1 cellular context compared by ENCODE assay signal in the genomic region with DNA sequence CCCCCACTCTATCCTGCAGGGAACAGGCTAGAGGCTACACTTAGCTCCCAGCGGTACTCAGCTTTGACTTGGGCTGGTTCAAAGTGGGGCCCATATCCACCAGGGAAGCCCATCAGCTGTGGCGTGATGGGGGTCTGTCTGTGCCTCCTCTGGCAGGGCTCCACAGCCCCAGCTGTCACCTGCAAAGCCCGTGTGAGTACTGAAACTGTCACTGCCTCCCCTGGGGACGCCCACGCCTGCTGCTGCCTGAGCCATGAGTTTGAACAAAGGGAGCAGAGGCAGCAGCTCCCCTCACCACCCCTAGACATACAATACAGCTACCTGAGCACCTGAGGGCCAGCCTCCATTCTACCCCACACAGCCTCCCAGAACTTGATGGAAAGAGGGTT.
A peak's percentile ranks its signal among the peaks of the same experiment; 100 is the strongest.
TF ChIP-seq lines count a peak whose summit lies in the region.

No MANE protein-coding gene starts in this region.

TF ChIP-seq in GM12878, 131 proteins besides CTCF, POLR2A, EP300 and RAD21 (continued from another document):
- TF ChIP-seq RELB (IDR thresholded peaks at IDR 0.05; ENCODE audit: low read depth) (no peak), CREM (IDR thresholded peaks at IDR 0.05; ENCODE audit: low read depth) (peak; percentile 50), ZSCAN29 (IDR thresholded peaks at IDR 0.05) (peak; percentile 47; the same call in 1 of the 2 replicates), ZNF217 (IDR thresholded peaks at IDR 0.05) (no peak), PBX3 (IDR thresholded peaks at IDR 0.05; ENCODE audit: insufficient replicate concordance, low read depth, low read length) (no peak), RCOR1 (conservative IDR thresholded peaks at IDR 0.05; ENCODE audit: low read depth, low read length) (no peak), TARDBP (IDR thresholded peaks at IDR 0.05; ENCODE audit: borderline replicate concordance) (no peak), SUPT20H (IDR thresholded peaks at IDR 0.05; ENCODE audit: borderline replicate concordance, control insufficient read depth, low read depth, low read length) (no peak), E2F8 (IDR thresholded peaks at IDR 0.05; ENCODE audit: low read depth, partially characterized antibody) (no peak), RELA (IDR thresholded peaks at IDR 0.05; ENCODE audit: borderline replicate concordance, partially characterized antibody) (no peak), POLR2AphosphoS5 (IDR thresholded peaks at IDR 0.05; ENCODE audit: low read length) (no peak), TBL1XR1 (IDR thresholded peaks at IDR 0.05; ENCODE audit: low read depth, low read length) (no peak), MLLT1 (IDR thresholded peaks at IDR 0.05) (0 out of 2 replicates have a peak, but pooled peaks have one; percentile 4), TAF1 (IDR thresholded peaks at IDR 0.05; ENCODE audit: borderline replicate concordance, low read depth, low read length) (peak; percentile 84), PML (IDR thresholded peaks at IDR 0.05; ENCODE audit: low read length) (no peak), BRCA1 (IDR thresholded peaks at IDR 0.05; ENCODE audit: low read depth, low read length) (no peak), SMC3 (IDR thresholded peaks at IDR 0.05; ENCODE audit: borderline replicate concordance, low read length) (no peak)
- TF ChIP-seq, protein P1, sequence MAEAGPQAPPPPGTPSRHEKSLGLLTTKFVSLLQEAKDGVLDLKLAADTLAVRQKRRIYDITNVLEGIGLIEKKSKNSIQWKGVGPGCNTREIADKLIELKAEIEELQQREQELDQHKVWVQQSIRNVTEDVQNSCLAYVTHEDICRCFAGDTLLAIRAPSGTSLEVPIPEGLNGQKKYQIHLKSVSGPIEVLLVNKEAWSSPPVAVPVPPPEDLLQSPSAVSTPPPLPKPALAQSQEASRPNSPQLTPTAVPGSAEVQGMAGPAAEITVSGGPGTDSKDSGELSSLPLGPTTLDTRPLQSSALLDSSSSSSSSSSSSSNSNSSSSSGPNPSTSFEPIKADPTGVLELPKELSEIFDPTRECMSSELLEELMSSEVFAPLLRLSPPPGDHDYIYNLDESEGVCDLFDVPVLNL (IDR thresholded peaks at IDR 0.05; ENCODE audit: low read depth, low read length), result no peak
